Comparison of ENCODE assay signal across 18 cellular contexts in the genomic region with DNA sequence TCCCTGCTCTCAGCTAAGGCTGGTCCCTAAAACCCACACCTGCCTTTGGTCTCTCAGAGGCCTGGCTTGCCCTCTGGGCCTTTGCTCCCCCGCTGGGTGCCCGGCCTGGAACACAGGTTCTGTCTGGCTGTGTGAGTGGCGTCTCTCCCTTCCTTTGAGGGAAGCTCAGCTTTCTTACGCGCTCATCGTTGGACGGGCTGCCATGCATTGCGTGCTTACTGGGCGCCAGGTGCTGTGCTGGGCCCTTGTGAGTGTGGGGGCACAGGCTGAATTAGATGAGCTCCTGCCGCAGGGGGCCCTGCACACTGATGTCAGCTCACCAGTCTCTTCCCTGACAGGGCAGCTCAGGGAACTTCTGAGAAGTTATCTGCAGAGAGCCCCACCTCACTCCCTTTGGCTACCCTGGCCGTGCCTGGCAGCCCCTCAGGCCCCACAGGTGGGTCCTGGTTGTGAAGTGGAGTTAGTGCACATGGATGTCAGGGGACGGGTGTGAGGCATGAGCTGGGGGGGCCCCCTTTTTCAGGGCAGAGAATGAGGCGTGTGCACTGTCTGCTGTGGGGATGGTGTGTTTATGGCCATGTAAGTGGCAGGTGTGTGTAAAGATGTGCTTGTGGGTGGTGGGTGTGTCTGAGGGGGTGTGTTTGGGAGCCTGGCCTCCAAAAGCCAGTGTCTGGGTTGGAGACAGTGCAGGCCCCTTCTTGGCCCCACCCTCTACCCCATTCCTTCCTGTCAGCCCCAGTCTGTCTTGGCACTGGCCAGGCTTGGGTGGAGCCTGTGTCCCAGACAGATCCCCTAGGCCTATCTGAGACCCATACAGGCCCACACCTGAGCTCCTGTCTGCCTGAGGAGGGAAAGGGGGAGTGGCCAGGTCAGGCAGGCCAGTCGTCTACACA. TPM values are rescaled to one million over a fixed set of nuclear protein-coding genes. Genes with fewer than 3 reads are reported as not detected.
DNase-seq lines count a peak whose midpoint lies in the region; ATAC-seq and TF ChIP-seq lines count a peak whose summit lies in the region.
"Had no signal": no experiment of that assay in that cellular context is flagged by ENCODE, and none has a peak within 500 bp of the region (broad histone marks: within the 10 kb centered on the region; RNA-seq: fewer than 3 reads in every experiment).

No MANE protein-coding gene starts in this region.

- no peaks in the 10 kb centered on the region for H3K27me3 ChIP-seq in PC-3 (ENCODE audit: low read length)
- H3K27me3 ChIP-seq in foreskin keratinocyte = no peaks in the 10 kb centered on the region
- H3K27me3 ChIP-seq: SJCRH30 had no signal

- CTCF ChIA-PET in PC-3 (lab: Charles Lee) = no interaction called here

- H3K27ac ChIP-seq in PC-3 (ENCODE audit: low read length) (peak overlapping the region; percentile 58), foreskin keratinocyte (no peak overlapping the region), skin epidermis (peak overlapping the region in 14 of 21 experiments; percentile 3 to 76 (median 48))
- H3K27ac ChIP-seq: coronary artery, SJCRH30, stomach had no signal

- 0 out of 2 replicates have a peak, but pooled peaks have one; percentile 6 for ATAC-seq in PC-3
- peak; percentile 21 for ATAC-seq in foreskin keratinocyte
- ATAC-seq in HG03280 (IDR thresholded peaks at IDR 0.05; ENCODE audit: unreplicated experiment) = no peak
- no peak for ATAC-seq in stimulated activated naive CD8-positive, alpha-beta T cell treated with anti-CD3 and anti-CD28 coated beads, Interleukin-15, Interleukin-2, amounts not matched to agents 100 U/mL and 50 U/mL, for 24 hours
- ATAC-seq: natural killer cell treated with Interleukin-12 subunit alpha and Interleukin-12 subunit beta and Interleukin-15 and Interleukin-18, amount 100 ng/mL, for 72 hours had no signal

- no peak for TF ChIP-seq CTCF in PC-3 (conservative IDR thresholded peaks at IDR 0.05; ENCODE audit: low read depth, low read length)
- TF ChIP-seq CTCF in foreskin keratinocyte (conservative IDR thresholded peaks at IDR 0.05) = no peak

- no peaks in the 10 kb centered on the region for H3K9me2 ChIP-seq in PC-3 (replicated peaks; ENCODE audit: low read length)

- intact Hi-C loops in PC-3 (cut with micrococcal nuclease) = no loop called here

- H3K36me3 ChIP-seq in PC-3 (ENCODE audit: low read depth, low read length) = no peaks in the 10 kb centered on the region

- no peaks in the 10 kb centered on the region for H4K20me1 ChIP-seq in PC-3 (ENCODE audit: low read length)

- no peaks in the 10 kb centered on the region for H3F3A ChIP-seq in PC-3 (ENCODE audit: low read length, unreplicated experiment)

- H3K4me3 ChIP-seq in PC-3 (ENCODE audit: low read length) = no peak overlapping the region
- H3K4me3 ChIP-seq in skin epidermis = no peak overlapping the region
- H3K4me3 ChIP-seq: coronary artery, SJCRH30, stomach had no signal

- DNase-seq in SIG-M5 treated with dmso at 0.1 percent for 504 hours (lab: John Stamatoyannopoulos, UW; ENCODE audit: unreplicated experiment) (peak; percentile 40), SIG-M5 (lab: John Stamatoyannopoulos, UW) (no peak), PC-3 (no peak), foreskin keratinocyte (no peak), NCI-H2107 (lab: John Stamatoyannopoulos, UW) (no peak)
- DNase-seq in stimulated activated naive CD8-positive, alpha-beta T cell treated with anti-CD3 and anti-CD28 coated beads, Interleukin-15, Interleukin-2, amounts not matched to agents 100 U/mL and 50 U/mL, for 24 hours = no peak
- DNase-seq: activated naive CD4-positive, alpha-beta T cell treated with anti-CD3 and anti-CD28 coated beads, Interleukin-2, amount 50 U/mL, for 16 hours; immature natural killer cell; NCI-H446; NK-92 treated with Interleukin-12 subunit alpha and Interleukin-12 subunit beta, amount 100 ng/mL, for 24 hours; SJCRH30; T1000 had no signal

- no peak overlapping the region for H2AFZ ChIP-seq in PC-3 (ENCODE audit: low read length)

- peak overlapping the region; percentile 59; the same call in 1 of the 2 replicates for H3K4me2 ChIP-seq in PC-3 (ENCODE audit: low read length)

- H3K4me1 ChIP-seq in PC-3 (ENCODE audit: insufficient read depth, low read length) (peaks cover 32% of the 10 kb centered on the region), foreskin keratinocyte (peaks cover 3% of the 10 kb centered on the region)

- 0 out of 2 replicates have a peak overlapping the region, but pooled peaks have one; percentile 18 for H3K9ac ChIP-seq in PC-3 (ENCODE audit: low read length)

- H3K79me2 ChIP-seq in PC-3 (ENCODE audit: low read length) = no peaks in the 10 kb centered on the region

- no TSS peak for BruUV-seq in PC-3 (replicated peaks; lab: Mats Ljungman, UMichigan)

- POLR2A ChIA-PET in PC-3 (lab: Charles Lee; ENCODE audit: unreplicated experiment) = interaction anchor here (0.5 to 0.8 kb wide), 2 partner anchors 23 to 156 kb away, joined by 3 read pairs; no protein-coding TSS in a partner anchor

- H3K9me3 ChIP-seq in PC-3 (ENCODE audit: low read length) = no peaks in the 10 kb centered on the region
- H3K9me3 ChIP-seq: SJCRH30, stomach had no signal

RNA-seq across cellular contexts. Expression of gene RMND5B, which starts 7.5 kb away (rescaled TPM):
- total RNA-seq in PC-3 (2014; rRNA removed) (33.2 and 36.4 TPM in 2 replicates), foreskin keratinocyte (23.6 and 24.0 TPM in 2 replicates)
- 23.8 and 24.1 TPM in 2 replicates for polyA plus RNA-seq in foreskin keratinocyte

RNA-seq across cellular contexts. Expression of gene N4BP3, which starts 10.0 kb away (rescaled TPM):
- total RNA-seq in PC-3 (2014; rRNA removed) = 0.36 and 0.86 TPM in 2 replicates
- 3.6 TPM in 2 replicates for total RNA-seq in foreskin keratinocyte
- 2.7 and 2.9 TPM in 2 replicates for polyA plus RNA-seq in foreskin keratinocyte
- polyA plus RNA-seq: CD14-positive monocyte had no signal

RNA-seq across cellular contexts. Expression of gene NHP2, which starts 30.3 kb away (rescaled TPM):
- total RNA-seq in PC-3 (2014; rRNA removed) (649 TPM in 2 replicates), foreskin keratinocyte (187 and 215 TPM in 2 replicates)
- 339 and 347 TPM in 2 replicates for polyA plus RNA-seq in foreskin keratinocyte

Comparison
In these comparisons a context has a peak if more than half of its experiments do, and no peak if none do; other contexts are left out.
1. ATAC-seq: peak in PC-3 (single experiment) and foreskin keratinocyte (single experiment); none in HG03280 (single experiment) and stimulated activated naive CD8-positive, alpha-beta T cell treated with anti-CD3 and anti-CD28 coated beads, Interleukin-15, Interleukin-2, amounts not matched to agents 100 U/mL and 50 U/mL, for 24 hours (single experiment).